8 cellular contexts compared by ENCODE assay signal in genomic region chrX:16826207-16826606, GRCh38. TPM values are rescaled to one million over a fixed set of nuclear protein-coding genes. Genes with fewer than 3 reads are reported as not detected.
DNase-seq lines count a peak whose midpoint lies in the region; ATAC-seq, FAIRE-seq and TF ChIP-seq lines count a peak whose summit lies in the region.

No MANE protein-coding gene starts in this region.

- TF ChIP-seq CTCF in DND-41 (IDR thresholded peaks at IDR 0.05; ENCODE audit: borderline replicate concordance, extremely low read depth, low read length, poor library complexity, severe bottlenecking) (peak; percentile 61), WI38 (IDR thresholded peaks at IDR 0.05; ENCODE audit: low read depth, low read length) (peak; percentile 39; the same call in 1 of the 2 replicates)

- no peak overlapping the region for H3K4me2 ChIP-seq in DND-41 (ENCODE audit: insufficient read depth, low read length)

- intact Hi-C loops in left ventricle myocardium superior (cut with micrococcal nuclease): loop anchor here (2.0 kb wide), 1 partner anchor 221 kb away; no protein-coding TSS in a partner anchor

- H3K36me3 ChIP-seq in DND-41 (ENCODE audit: insufficient read depth, low read length): peaks cover 48% of the 10 kb centered on the region

- no peaks in the 10 kb centered on the region for H3K27me3 ChIP-seq in DND-41 (ENCODE audit: insufficient read depth, low read length, poor library complexity)

- no peak for DNase-seq in DND-41
- DNase-seq in LoVo (ENCODE audit: low spot score): peak; percentile 4
- no peak for DNase-seq in left ventricle myocardium superior
- DNase-seq in superior temporal gyrus (ENCODE audit: extremely low spot score): peak; percentile 70
- no peak for DNase-seq in NK-92 treated with Interleukin-12 subunit alpha and Interleukin-12 subunit beta, amount 100 ng/mL, for 24 hours (lab: John Stamatoyannopoulos, UW)

- H3K9me3 ChIP-seq in DND-41 (ENCODE audit: insufficient read depth, low read length, severe bottlenecking): no peaks in the 10 kb centered on the region

- no peaks in the 10 kb centered on the region for H3K79me2 ChIP-seq in DND-41 (ENCODE audit: insufficient read depth, low read length)

- no peaks in the 10 kb centered on the region for H3K4me1 ChIP-seq in DND-41 (ENCODE audit: insufficient read depth, low read length)

- H3K27ac ChIP-seq in DND-41 (ENCODE audit: low read length): peak overlapping the region; percentile 47; the same call in 1 of the 2 replicates

- no peak overlapping the region for H2AFZ ChIP-seq in DND-41 (ENCODE audit: low read depth, low read length)

- H3K4me3 ChIP-seq in DND-41 (ENCODE audit: low read depth in 1 of 2, low read length in 2 of 2) (no peak overlapping the region), WI38 (ENCODE audit: low read depth, low read length) (no peak overlapping the region)

- H3K9ac ChIP-seq in DND-41 (ENCODE audit: low read depth, low read length): no peak overlapping the region

- peak; percentile 95 for FAIRE-seq in A204.1 (lab: Jason Lieb, UNC)

- no peaks in the 10 kb centered on the region for H4K20me1 ChIP-seq in DND-41 (ENCODE audit: insufficient read depth, low read length)

- ATAC-seq in DND-41 (ENCODE audit: insufficient read depth, low read depth): peak; percentile 69
- ATAC-seq in left ventricle myocardium superior: peak; percentile 20
- no peak for ATAC-seq in HG03175 (IDR thresholded peaks at IDR 0.05; ENCODE audit: unreplicated experiment)

RNA-seq across cellular contexts. Expression of gene TXLNG, which starts 39.9 kb away (rescaled TPM):
- 6.0 TPM for total RNA-seq in left ventricle myocardium superior

RNA-seq across cellular contexts. Expression of gene RBBP7, which starts 44.0 kb away (rescaled TPM):
- total RNA-seq in left ventricle myocardium superior: 113 TPM

Comparison
In these comparisons a context has a peak if more than half of its experiments do, and no peak if none do; other contexts are left out.
1. DNase-seq: peak in LoVo (single experiment) and superior temporal gyrus (single experiment); none in DND-41 (single experiment), left ventricle myocardium superior (single experiment) and NK-92 treated with Interleukin-12 subunit alpha and Interleukin-12 subunit beta, amount 100 ng/mL, for 24 hours (single experiment).